ENCODE assay signal across 9 cellular contexts in genomic region chr5:102561894-102562760, GRCh38.
DNase-seq lines count a peak whose midpoint lies in the region; ATAC-seq and TF ChIP-seq lines count a peak whose summit lies in the region.
"Had no signal": no experiment of that assay in that cellular context is flagged by ENCODE, and none has a peak within 500 bp of the region (broad histone marks: within the 10 kb centered on the region; RNA-seq: fewer than 3 reads in every experiment).

No MANE protein-coding gene starts in this region.

- no peak overlapping the region for H3K27ac ChIP-seq in psoas muscle

- intact Hi-C loops in psoas muscle (cut with DNase I): no loop called here

- H3K27me3 ChIP-seq in H7 (ENCODE audit: control insufficient read depth, insufficient read depth, low read length) (no peaks in the 10 kb centered on the region), psoas muscle (ENCODE audit: insufficient read depth in 3 of 3, low read length in 2 of 3) (no peaks in the 10 kb centered on the region)

- DNase-seq in NCI-H526 (lab: John Stamatoyannopoulos, UW) (peak; percentile 5 to 34), NCI-H526 treated with DMSO at 0.1 percent for 48 hours (lab: John Stamatoyannopoulos, UW) (no peak), H7 (peak; percentile 18), NOMO-1 treated with DMSO at 0.1 percent for 48 hours (lab: John Stamatoyannopoulos, UW; ENCODE audit: unreplicated experiment) (peak; percentile 17), epithelial cell of esophagus (ENCODE audit: low read depth) (peak; percentile 35), psoas muscle (no peak), dedifferentiated amniotic fluid mesenchymal stem cell (ENCODE audit: extremely low spot score) (no peak), GF-D8 (lab: John Stamatoyannopoulos, UW) (no peak)

- H3K4me1 ChIP-seq in psoas muscle: no peaks in the 10 kb centered on the region

- H3K36me3 ChIP-seq in H7 (replicated peaks; ENCODE audit: control insufficient read depth, insufficient read depth, low read length) (no peaks in the 10 kb centered on the region), psoas muscle (ENCODE audit: insufficient read depth in 1 of 2, low read depth in 1 of 2) (no peaks in the 10 kb centered on the region)

- no peak for ATAC-seq in psoas muscle
- ATAC-seq: activated naive CD4-positive, alpha-beta T cell treated with anti-CD3 and anti-CD28 coated beads, Interleukin-2, amount 50 U/mL, for 72 hours had no signal

- H3K4me3 ChIP-seq in H7 (ENCODE audit: insufficient read depth, low read depth, low read length): no peak overlapping the region
- H3K4me3 ChIP-seq in epithelial cell of esophagus (ENCODE audit: low read length): no peak overlapping the region
- H3K4me3 ChIP-seq in psoas muscle: no peak overlapping the region

- WGBS in psoas muscle, 3 donors: 38 to 40% (median 39%) methylated on average over 11 of the region's 11 CpGs

- TF ChIP-seq CTCF in epithelial cell of esophagus (IDR thresholded peaks at IDR 0.05; ENCODE audit: insufficient read depth, low read depth, low read length, missing control alignments) (peak; percentile 82), psoas muscle (IDR thresholded peaks at IDR 0.05) (peak; percentile 23)

- no peaks in the 10 kb centered on the region for H3K9me3 ChIP-seq in psoas muscle

Comparison
In these comparisons a context has a peak if more than half of its experiments do, and no peak if none do; other contexts are left out.
1. DNase-seq: peak in NCI-H526 (2 of 2), H7 (single experiment), NOMO-1 treated with DMSO at 0.1 percent for 48 hours (single experiment) and epithelial cell of esophagus (single experiment); none in NCI-H526 treated with DMSO at 0.1 percent for 48 hours (single experiment), psoas muscle (0 of 2), dedifferentiated amniotic fluid mesenchymal stem cell (single experiment) and GF-D8 (single experiment).